Comparison of ENCODE assay signal across 9 cellular contexts in the genomic region with DNA sequence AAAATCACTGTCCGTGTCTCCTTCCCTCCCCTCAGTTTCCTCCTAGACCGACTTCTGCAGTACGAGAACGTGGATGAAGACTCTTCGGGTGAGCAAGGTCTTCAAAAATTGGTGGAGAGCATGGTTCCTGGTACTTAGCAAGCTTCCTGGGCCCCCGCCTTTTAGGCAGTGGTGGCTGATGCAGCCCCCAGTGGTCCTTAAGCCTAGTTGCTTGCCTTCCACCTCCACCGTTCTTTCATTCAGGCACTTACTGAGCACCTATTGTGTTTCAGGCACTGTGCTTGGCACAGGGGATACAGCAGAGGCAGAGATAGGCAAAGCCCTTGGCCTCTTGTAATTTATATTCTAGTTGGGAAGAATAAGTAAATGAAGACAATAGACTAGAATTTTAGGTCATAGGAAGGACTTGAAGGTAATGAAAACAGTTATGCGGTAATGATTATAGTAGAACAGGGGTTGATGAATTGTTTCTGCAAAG. TPM values are rescaled to one million over a fixed set of nuclear protein-coding genes. Genes with fewer than 3 reads are reported as not detected.
DNase-seq lines count a peak whose midpoint lies in the region; ATAC-seq and TF ChIP-seq lines count a peak whose summit lies in the region.
"Had no signal": no experiment of that assay in that cellular context is flagged by ENCODE, and none has a peak within 500 bp of the region (broad histone marks: within the 10 kb centered on the region; RNA-seq: fewer than 3 reads in every experiment).

No MANE protein-coding gene starts in this region.

- TF ChIP-seq CTCF in VCaP (conservative IDR thresholded peaks at IDR 0.05) (no peak), spleen (IDR thresholded peaks at IDR 0.05 in 8 of 11, conservative IDR thresholded peaks at IDR 0.05 in 3 of 11) (no peak), GM10266 (IDR thresholded peaks at IDR 0.05; ENCODE audit: control insufficient read depth, insufficient read depth, low read depth, missing control alignments) (no peak)

- H3K9me3 ChIP-seq in right cardiac atrium (ENCODE audit: control insufficient read depth, low read length) = no peaks in the 10 kb centered on the region
- no peaks in the 10 kb centered on the region for H3K9me3 ChIP-seq in spleen

- 21% methylated on average over 8 of the region's 8 CpGs for WGBS in right cardiac atrium
- WGBS in spleen, 5 donors = 14 to 25% (median 22%) methylated on average over 7 to 8 of the region's 8 CpGs

- H3K4me1 ChIP-seq in right cardiac atrium (ENCODE audit: control insufficient read depth, insufficient read depth, low read length) (peaks cover 7% of the 10 kb centered on the region), spleen (peaks cover 18 to 46% (median 33%) of the 10 kb centered on the region in 6 donors)

- no peak for TF ChIP-seq POLR2A in spleen (IDR thresholded peaks at IDR 0.05)

- ATAC-seq in right cardiac atrium = no peak
- ATAC-seq in HG02623 (IDR thresholded peaks at IDR 0.05; ENCODE audit: unreplicated experiment) = no peak

- CTCF ChIA-PET in HEK293T (lab: Yijun Ruan, JAX) = interaction anchor here (0.5 kb wide), 1 partner anchor 599 kb away, joined by 3 read pairs; no protein-coding TSS in a partner anchor

- intact Hi-C loops in right cardiac atrium (cut with DNase I) = loop anchor here in 1 of 4 donors (10.0 kb wide), 2 partner anchors 132 to 182 kb away; partner anchors contain the start of genes CDIPT, PAGR1 and PRRT2
- intact Hi-C loops in spleen (cut with DNase I; ENCODE audit: low total_unique reads) = no loop called here

- DNase-seq in HEK293T (ENCODE audit: extremely low spot score) (no peak), right cardiac atrium (no peak), spleen (peak; percentile 70), T1000 (lab: John Stamatoyannopoulos, UW) (no peak), NCI-H748 (lab: John Stamatoyannopoulos, UW; ENCODE audit: unreplicated experiment) (no peak), GM10266 (ENCODE audit: extremely low spot score) (no peak)
- DNase-seq: NCI-H1436 had no signal

- H3K27ac ChIP-seq in VCaP (peak overlapping the region; percentile 90; the same call in 1 of the 2 replicates), right cardiac atrium (ENCODE audit: low read length) (no peak overlapping the region), spleen (peak overlapping the region in 7 of 8 donors; percentile 78 to 97 (median 95))

- H3K36me3 ChIP-seq in spleen = peaks cover 0 to 68% (median 30%) of the 10 kb centered on the region in 6 donors

- H3K4me3 ChIP-seq in right cardiac atrium (ENCODE audit: low read length) (peak overlapping the region; percentile 73), spleen (peak overlapping the region; percentile 57 to 99 (median 84))

- POLR2A ChIA-PET in HEK293T (lab: Yijun Ruan, JAX) = interaction anchor here (0.9 to 1.2 kb wide), 4 partner anchors 10 to 53 kb away, joined by 3 to 5 read pairs (median 3); partner anchors contain the start of genes DOC2A and TAOK2

- H3K27me3 ChIP-seq in right cardiac atrium (ENCODE audit: control insufficient read depth, insufficient read depth) (no peaks in the 10 kb centered on the region), spleen (replicated peaks in 1 of 7) (no peaks in the 10 kb centered on the region)

TF ChIP-seq in HEK293T, 16 proteins besides CTCF, POLR2A, EP300 and RAD21:
- TF ChIP-seq, protein P1, sequence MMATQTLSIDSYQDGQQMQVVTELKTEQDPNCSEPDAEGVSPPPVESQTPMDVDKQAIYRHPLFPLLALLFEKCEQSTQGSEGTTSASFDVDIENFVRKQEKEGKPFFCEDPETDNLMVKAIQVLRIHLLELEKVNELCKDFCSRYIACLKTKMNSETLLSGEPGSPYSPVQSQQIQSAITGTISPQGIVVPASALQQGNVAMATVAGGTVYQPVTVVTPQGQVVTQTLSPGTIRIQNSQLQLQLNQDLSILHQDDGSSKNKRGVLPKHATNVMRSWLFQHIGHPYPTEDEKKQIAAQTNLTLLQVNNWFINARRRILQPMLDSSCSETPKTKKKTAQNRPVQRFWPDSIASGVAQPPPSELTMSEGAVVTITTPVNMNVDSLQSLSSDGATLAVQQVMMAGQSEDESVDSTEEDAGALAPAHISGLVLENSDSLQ (IDR thresholded peaks at IDR 0.05) = no peak
- TF ChIP-seq FOXM1 (IDR thresholded peaks at IDR 0.05; ENCODE audit: borderline replicate concordance) = no peak
- TF ChIP-seq L3MBTL2 (conservative IDR thresholded peaks at IDR 0.05) = peak; percentile 49
- TF ChIP-seq SP1 (IDR thresholded peaks at IDR 0.05) = no peak

RNA-seq across cellular contexts. Expression of gene INO80E, which starts 0.8 kb away (rescaled TPM):
- total RNA-seq in right cardiac atrium (10 to 100 TPM; 32.7 to 44.6 (median 37.1) TPM), spleen (10 to 100 TPM; 62.6 to 89.5 (median 72.6) TPM)
- polyA plus RNA-seq in right cardiac atrium (59.1 TPM), spleen (10 to 100 TPM; 47.9 to 93.3 (median 57.1) TPM)

RNA-seq across cellular contexts. Expression of gene HIRIP3, which starts 1.4 kb away (rescaled TPM):
- total RNA-seq in right cardiac atrium (10 to 100 TPM; 11.6 to 21.7 (median 17.5) TPM), spleen (10 to 100 TPM in 6 of 7 donors, 1 to 10 TPM in 1; 10.0 to 17.7 (median 13.4) TPM)
- polyA plus RNA-seq in right cardiac atrium (19.1 TPM), spleen (10 to 100 TPM; 12.5 to 16.1 (median 15.5) TPM)

RNA-seq across cellular contexts. Expression of gene DOC2A, which starts 14.0 kb away (rescaled TPM):
- total RNA-seq in right cardiac atrium = under 1 TPM; 0.40 to 0.59 (median 0.47) TPM
- polyA plus RNA-seq in right cardiac atrium = 0.77 TPM
- 1 to 10 TPM in 6 of 7 donors, under 1 TPM in 1; 0.74 to 4.2 (median 2.5) TPM for total RNA-seq in spleen
- 1 to 10 TPM; 2.0 to 4.8 (median 2.3) TPM for polyA plus RNA-seq in spleen

RNA-seq across cellular contexts. Expression of gene TAOK2, which starts 23.1 kb away (rescaled TPM):
- total RNA-seq in right cardiac atrium = 10 to 100 TPM; 37.2 to 40.1 (median 39.4) TPM
- polyA plus RNA-seq in right cardiac atrium = 38.3 TPM
- total RNA-seq in spleen = 10 to 100 TPM; 60.0 to 96.5 (median 78.6) TPM
- 10 to 100 TPM; 13.2 to 52.0 (median 18.5) TPM for polyA plus RNA-seq in spleen

RNA-seq across cellular contexts. Expression of gene C16orf92, which starts 26.2 kb away (rescaled TPM):
- total RNA-seq in right cardiac atrium (not detected), spleen (not detected)
- polyA plus RNA-seq in right cardiac atrium (not detected), spleen (not detected)
